9 cellular contexts compared by ENCODE assay signal in the genomic region with DNA sequence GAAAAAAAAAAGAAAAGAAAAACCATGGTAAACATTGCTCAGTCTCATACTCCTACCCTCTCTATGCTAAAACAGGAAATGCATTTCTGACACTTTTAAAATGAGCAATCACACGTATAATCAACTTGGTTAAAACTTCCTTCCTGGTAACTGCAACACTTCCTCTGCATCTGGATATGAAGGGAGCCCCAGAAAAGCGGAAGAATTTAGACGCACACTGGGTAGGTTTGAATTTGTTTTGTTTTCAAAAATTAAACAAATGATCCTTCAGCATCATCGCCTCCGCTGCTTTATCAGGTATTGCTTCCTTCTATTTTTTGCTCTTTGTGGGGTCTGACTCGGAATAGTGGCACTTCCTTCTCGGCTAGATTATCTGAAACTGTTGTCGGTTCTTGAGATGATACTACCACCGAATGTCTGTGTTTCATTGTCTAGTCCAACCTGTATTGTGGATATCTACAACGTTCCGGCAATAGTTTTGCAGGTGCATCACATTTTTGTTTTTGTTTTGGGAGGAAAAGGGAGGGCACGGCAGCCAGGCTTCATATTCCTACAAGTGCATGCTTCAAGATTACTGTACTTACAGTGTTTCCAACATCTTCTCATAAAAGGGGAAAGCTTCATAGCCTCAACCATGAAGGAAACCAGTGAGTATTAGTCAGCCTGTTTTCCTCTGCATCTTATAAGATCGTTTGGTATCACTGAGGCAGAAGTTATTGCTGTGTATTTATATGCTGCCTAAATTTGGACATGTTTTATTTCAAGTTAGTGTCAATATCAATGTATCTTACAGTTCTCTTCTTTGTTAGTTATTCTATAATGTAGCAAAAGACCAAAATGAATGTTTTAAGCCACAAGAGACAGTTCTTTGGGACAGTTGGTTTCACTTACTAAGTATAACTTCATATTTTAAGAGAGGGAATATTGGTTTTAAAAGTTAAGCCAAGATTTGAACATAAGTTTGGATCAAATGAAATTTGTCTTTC. TPM values are rescaled to one million over a fixed set of nuclear protein-coding genes. Genes with fewer than 3 reads are reported as not detected.
DNase-seq lines count a peak whose midpoint lies in the region; ATAC-seq, FAIRE-seq and TF ChIP-seq lines count a peak whose summit lies in the region.
"Had no signal": no experiment of that assay in that cellular context is flagged by ENCODE, and none has a peak within 500 bp of the region (broad histone marks: within the 10 kb centered on the region; RNA-seq: fewer than 3 reads in every experiment).

A gene (plus strand): TSS at position 153 of the 986 bp plus-strand sequence. CDS start 2,280 bp downstream, outside the sequence.

- H3K27ac ChIP-seq in GM12878 (ENCODE audit: control insufficient read depth, insufficient read depth), result peak within 1 kb of the TSS; percentile 60
- H3K27ac ChIP-seq in neutrophil, result peak within 1 kb of the TSS; percentile 94
- H3K27ac ChIP-seq: epithelial cell of prostate had no signal

- H3K4me1 ChIP-seq in GM12878 (ENCODE audit: control insufficient read depth, insufficient read depth, low read length) (peaks cover 32% of the 10 kb centered on the region), neutrophil (ENCODE audit: control insufficient read depth in 1 of 2, insufficient read depth in 1 of 2, low read depth in 1 of 2, low read length in 1 of 2) (peaks cover 61 to 67% of the 10 kb centered on the region in 2 experiments)

- TSS peak; percentile 79 for BruUV-seq in GM12878 (replicated peaks; lab: Mats Ljungman, UMichigan)

- ATAC-seq in GM21447 (IDR thresholded peaks at IDR 0.05; ENCODE audit: unreplicated experiment), result peak; percentile 67
- peak; percentile 68 for ATAC-seq in GM12878

- TF ChIP-seq EP300 in GM12878 (IDR thresholded peaks at IDR 0.05; ENCODE audit: borderline replicate concordance in 1 of 2, control insufficient read depth in 1 of 2, low read depth in 2 of 2, low read length in 2 of 2), result peak in 1 of 2 experiments; percentile 44; a peak in 1 of 4 replicates

- TF ChIP-seq POLR2A in GM12878 (IDR thresholded peaks at IDR 0.05; ENCODE audit: low read depth, low read length), result no peak

- H3K36me3 Mint-ChIP-seq in IgD-negative memory B cell, result peaks cover 12% of the 10 kb centered on the region

- no peaks in the 10 kb centered on the region for H4K20me1 ChIP-seq in GM12878 (ENCODE audit: control insufficient read depth, insufficient read depth)

- H3K4me3 ChIP-seq in GM12864 (ENCODE audit: low read depth, low read length) (peak within 1 kb of the TSS; percentile 62), GM12878 (peak within 1 kb of the TSS; percentile 70), neutrophil (ENCODE audit: low read depth in 1 of 2, low read length in 1 of 2) (peak within 1 kb of the TSS; percentile 84 to 86)

- CTCF ChIA-PET in GM12878 (lab: Yijun Ruan, JAX), result interaction anchor here (0.8 to 1.4 kb wide), 2 partner anchors 9 to 282 kb away, joined by 3 to 4 read pairs; no protein-coding TSS in a partner anchor

- H3K9ac ChIP-seq in GM12878 (ENCODE audit: control insufficient read depth, insufficient read depth, low read length), result peak within 1 kb of the TSS; percentile 36

- peak within 1 kb of the TSS; percentile 90 to 99 (median 98) for H3K4me3 Mint-ChIP-seq in IgD-negative memory B cell

- H3K9me3 ChIP-seq in GM12878 (replicated peaks; ENCODE audit: control insufficient read depth, insufficient read depth, low read length) (no peaks in the 10 kb centered on the region; the same call in 2 of the 3 replicates), neutrophil (no peaks in the 10 kb centered on the region)

- TF ChIP-seq CTCF in GM12864 (IDR thresholded peaks at IDR 0.05; ENCODE audit: low read depth, low read length, missing control alignments) (no peak), GM12878 (IDR thresholded peaks at IDR 0.05 in 2 of 3, conservative IDR thresholded peaks at IDR 0.05 in 1 of 3; ENCODE audit: control insufficient read depth in 2 of 3, extremely low read depth in 1 of 3, insufficient read depth in 1 of 3, low read depth in 3 of 3, low read length in 3 of 3) (no peak), neutrophil (IDR thresholded peaks at IDR 0.05) (no peak)

- H3K27me3 ChIP-seq in GM12878 (replicated peaks in 1 of 2; ENCODE audit: control insufficient read depth in 2 of 2, insufficient read depth in 2 of 2, low read length in 1 of 2) (no peaks in the 10 kb centered on the region), neutrophil (no peaks in the 10 kb centered on the region)

- peaks cover 38 to 61% (median 52%) of the 10 kb centered on the region in 3 donors for H3K4me1 Mint-ChIP-seq in IgD-negative memory B cell

- peak within 1 kb of the TSS; percentile 93 for H3K4me2 ChIP-seq in GM12878 (ENCODE audit: control insufficient read depth, insufficient read depth)

- H3K27me3 Mint-ChIP-seq in IgD-negative memory B cell, result no peaks in the 10 kb centered on the region

- in situ Hi-C loops in GM12878 (cut with MboI), result no loop called here

- intact Hi-C loops in GM12878 (cut with micrococcal nuclease; ENCODE audit: unreplicated experiment), result loop anchor here (5.0 kb wide), 1 partner anchor 68 kb away; no protein-coding TSS in a partner anchor

- RAD21 ChIA-PET in GM12878 (lab: Charles Lee; ENCODE audit: unreplicated experiment), result interaction anchor here (1.0 to 1.4 kb wide), 5 partner anchors 17 to 285 kb away, joined by 3 read pairs; no protein-coding TSS in a partner anchor

- H2AFZ ChIP-seq in GM12878 (ENCODE audit: control insufficient read depth, low read depth, low read length), result peak within 1 kb of the TSS; percentile 3; the same call in 1 of the 2 replicates

- H3K79me2 ChIP-seq in GM12878 (ENCODE audit: control insufficient read depth, insufficient read depth, low read length), result no peaks in the 10 kb centered on the region

- DNase-seq in GM12864 (ENCODE audit: low read depth) (peak; percentile 69), GM12878 (ENCODE audit: low read depth, low spot score) (peak; percentile 41), COLO668 (lab: John Stamatoyannopoulos, UW; ENCODE audit: unreplicated experiment) (no peak), COR-L47 (lab: John Stamatoyannopoulos, UW) (no peak), NCI-H526 treated with DMSO at 0.1 percent for 48 hours (lab: John Stamatoyannopoulos, UW) (no peak)

- H3K27ac Mint-ChIP-seq in IgD-negative memory B cell, result peak within 1 kb of the TSS; percentile 77 to 98 (median 95)

- POLR2A ChIA-PET in GM12878 (lab: Charles Lee), result interaction anchor here (0.8 kb wide), 1 partner anchor 1014 kb away, joined by 3 read pairs; no protein-coding TSS in a partner anchor

- no peaks in the 10 kb centered on the region for H3K9me3 Mint-ChIP-seq in IgD-negative memory B cell

- H3K36me3 ChIP-seq in GM12878 (ENCODE audit: control insufficient read depth in 2 of 2, insufficient read depth in 2 of 2, low read length in 1 of 2) (no peaks in the 10 kb centered on the region), neutrophil (peaks cover 33% of the 10 kb centered on the region)

- no peak for FAIRE-seq in GM12878 (lab: Jason Lieb, UNC)

- SMC1A ChIA-PET in GM12878 (lab: Charles Lee; ENCODE audit: uncharacterized antibody, unreplicated experiment), result interaction anchor here (0.6 to 1.2 kb wide), 3 partner anchors 17 to 284 kb away, joined by 3 read pairs; no protein-coding TSS in a partner anchor

- under 1% methylated on average over 13 of the region's 13 CpGs for WGBS in GM12878 (ENCODE audit: insufficient coverage, insufficient replicate concordance, low lambda C conversion rate, missing lambda C conversion rate)

- no peak for TF ChIP-seq RAD21 in GM12878 (IDR thresholded peaks at IDR 0.05; ENCODE audit: insufficient read depth, low read depth, low read length)

TF ChIP-seq in GM12878, 131 proteins besides CTCF, POLR2A, EP300 and RAD21 (continues in another document):
- TF ChIP-seq ZNF274 (IDR thresholded peaks at IDR 0.05; ENCODE audit: insufficient read depth, insufficient read length) (no peak), RFX5 (IDR thresholded peaks at IDR 0.05; ENCODE audit: low read depth, low read length) (no peak), RBBP5 (conservative IDR thresholded peaks at IDR 0.05) (no peak), FOXK2 (IDR thresholded peaks at IDR 0.05) (no peak)
- TF ChIP-seq, protein P1, sequence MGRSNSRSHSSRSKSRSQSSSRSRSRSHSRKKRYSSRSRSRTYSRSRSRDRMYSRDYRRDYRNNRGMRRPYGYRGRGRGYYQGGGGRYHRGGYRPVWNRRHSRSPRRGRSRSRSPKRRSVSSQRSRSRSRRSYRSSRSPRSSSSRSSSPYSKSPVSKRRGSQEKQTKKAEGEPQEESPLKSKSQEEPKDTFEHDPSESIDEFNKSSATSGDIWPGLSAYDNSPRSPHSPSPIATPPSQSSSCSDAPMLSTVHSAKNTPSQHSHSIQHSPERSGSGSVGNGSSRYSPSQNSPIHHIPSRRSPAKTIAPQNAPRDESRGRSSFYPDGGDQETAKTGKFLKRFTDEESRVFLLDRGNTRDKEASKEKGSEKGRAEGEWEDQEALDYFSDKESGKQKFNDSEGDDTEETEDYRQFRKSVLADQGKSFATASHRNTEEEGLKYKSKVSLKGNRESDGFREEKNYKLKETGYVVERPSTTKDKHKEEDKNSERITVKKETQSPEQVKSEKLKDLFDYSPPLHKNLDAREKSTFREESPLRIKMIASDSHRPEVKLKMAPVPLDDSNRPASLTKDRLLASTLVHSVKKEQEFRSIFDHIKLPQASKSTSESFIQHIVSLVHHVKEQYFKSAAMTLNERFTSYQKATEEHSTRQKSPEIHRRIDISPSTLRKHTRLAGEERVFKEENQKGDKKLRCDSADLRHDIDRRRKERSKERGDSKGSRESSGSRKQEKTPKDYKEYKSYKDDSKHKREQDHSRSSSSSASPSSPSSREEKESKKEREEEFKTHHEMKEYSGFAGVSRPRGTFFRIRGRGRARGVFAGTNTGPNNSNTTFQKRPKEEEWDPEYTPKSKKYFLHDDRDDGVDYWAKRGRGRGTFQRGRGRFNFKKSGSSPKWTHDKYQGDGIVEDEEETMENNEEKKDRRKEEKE (IDR thresholded peaks at IDR 0.05), result no peak

RNA-seq across cellular contexts. Expression of the gene that starts here (rescaled TPM):
- polyA plus RNA-seq in IgD-negative memory B cell (27.7 TPM), GM12878 (2011; rRNA removed) (7.1 and 7.3 TPM in 2 replicates), GM12878 (2014; fragmentation: Illumina TruSeq; extraction: Trizol) (6.9 and 10.0 TPM in 2 replicates), GM12878 (2014; fragmentation: Nextera tagmentation; extraction: Ambion mirVana) (1 to 10 TPM in 1 of 2 experiments, under 1 TPM in 1; 0.79 to 1.3 TPM), GM12878 (2014; rRNA removed) (3.0 and 3.5 TPM in 2 replicates), GM12878 (2016; fragmentation: Nextera tagmentation; extraction: Ambion mirVana) (1 to 10 TPM; 2.5 to 3.3 TPM)
- 32.6 and 35.9 TPM in 2 replicates for total RNA-seq in GM12878 (2013; cell fraction: nucleolus; rRNA removed)
- total RNA-seq in GM12878 (2014; rRNA removed) (7.6 and 7.8 TPM in 2 replicates), GM12878 (2014; rRNA removed; fragmentation: Illumina TruSeq; extraction: Trizol) (7.1 TPM in 2 replicates), GM12878 (2021) (7.1 and 8.0 TPM in 2 replicates)
- polyA plus RNA-seq in GM12878 (2011; ENCODE audit: low read depth), result 1.8 TPM
- 5.3 and 6.5 TPM in 2 replicates for polyA plus RNA-seq in GM12878 (2011; cell fraction: cytosol; rRNA removed)
- 5.3 and 6.9 TPM in 2 replicates for polyA plus RNA-seq in GM12878 (2011; cell fraction: nucleus; rRNA removed)
- polyA plus RNA-seq in GM12878 (2012), result 2.1 and 2.5 TPM in 2 replicates
- polyA minus RNA-seq in GM12878 (2011; rRNA and poly(A)+ RNA removed), result 25.1 and 28.2 TPM in 2 replicates
- 9.0 and 9.8 TPM in 2 replicates for polyA minus RNA-seq in GM12878 (2011; cell fraction: cytosol; rRNA and poly(A)+ RNA removed)
- polyA minus RNA-seq in GM12878 (2011; cell fraction: nucleus; rRNA and poly(A)+ RNA removed), result 23.5 and 33.1 TPM in 2 replicates

Comparison
In these comparisons a context has a peak if more than half of its experiments do, and no peak if none do; other contexts are left out.
1. DNase-seq: peak in GM12864 (single experiment) and GM12878 (single experiment); none in COLO668 (single experiment), COR-L47 (single experiment) and NCI-H526 treated with DMSO at 0.1 percent for 48 hours (single experiment).
2. Peak in every context shown above with its lines, with median percentiles within 50 percentile points of each other: H3K4me3 ChIP-seq.